8 cellular contexts compared by ENCODE assay signal in genomic region chr20:58888521-58889333, GRCh38. TPM values are rescaled to one million over a fixed set of nuclear protein-coding genes. Genes with fewer than 3 reads are reported as not detected.
DNase-seq lines count a peak whose midpoint lies in the region; ATAC-seq and TF ChIP-seq lines count a peak whose summit lies in the region.

No MANE protein-coding gene starts in this region.

- H3K27me3 ChIP-seq in lower lobe of right lung (ENCODE audit: low read depth): no peaks in the 10 kb centered on the region

- peaks cover 9% of the 10 kb centered on the region for H3K4me1 ChIP-seq in lower lobe of right lung

- ATAC-seq in GM18861 (IDR thresholded peaks at IDR 0.05; ENCODE audit: unreplicated experiment) (peak; percentile 26), HG03095 (IDR thresholded peaks at IDR 0.05; ENCODE audit: unreplicated experiment) (peak; percentile 39), lower lobe of right lung (peak; percentile 72 to 74)

- peak overlapping the region; percentile 70 for H3K4me3 ChIP-seq in lower lobe of right lung

- no peaks in the 10 kb centered on the region for H3K36me3 ChIP-seq in lower lobe of right lung

- DNase-seq in NCI-H446 (lab: John Stamatoyannopoulos, UW) (peak; percentile 31 to 81), ecto neural progenitor cell (ENCODE audit: low spot score) (peak; percentile 93), lower lobe of right lung (peak; percentile 90), cortex of kidney (lab: John Stamatoyannopoulos, UW) (no peak)
- DNase-seq in activated CD4-positive, alpha-beta T cell treated with anti-CD3 and anti-CD28 coated beads, Interleukin-2, amount 50 U/mL, for 48 hours: peak; percentile 78 to 82
- peak; percentile 65 to 80 (median 66) for DNase-seq in stimulated activated CD4-positive, alpha-beta T cell treated with anti-CD3 and anti-CD28 coated beads, TNF-alpha, amount 100 ng/mL, for 24 hours (ENCODE audit: low read depth in 3 of 3)

- intact Hi-C loops in lower lobe of right lung (cut with DNase I): no loop called here

- H3K27ac ChIP-seq in lower lobe of right lung: peak overlapping the region; percentile 91

- no peak for TF ChIP-seq CTCF in lower lobe of right lung (IDR thresholded peaks at IDR 0.05)

- no peaks in the 10 kb centered on the region for H3K9me3 ChIP-seq in lower lobe of right lung

RNA-seq across cellular contexts. Expression of gene GNAS, which starts 36.2 kb away (rescaled TPM):
- 744 TPM for total RNA-seq in lower lobe of right lung

RNA-seq across cellular contexts. Expression of gene GNAS-AS1, which starts 38.0 kb away (rescaled TPM):
- total RNA-seq in lower lobe of right lung: 0.97 TPM
